1 cellular context compared by ENCODE assay signal in genomic region chr12:12015073-12015685, GRCh38.
TF ChIP-seq lines count a peak whose summit lies in the region.

No MANE protein-coding gene starts in this region.

TF ChIP-seq in H1, 55 proteins besides CTCF, POLR2A, EP300 and RAD21:
- no peak for TF ChIP-seq ASH2L (IDR thresholded peaks at IDR 0.05; ENCODE audit: low read length)
- no peak for TF ChIP-seq KDM4A (IDR thresholded peaks at IDR 0.05; ENCODE audit: low read depth, low read length, severe bottlenecking)
- no peak for TF ChIP-seq FOSL1 (IDR thresholded peaks at IDR 0.05; ENCODE audit: insufficient read depth, low read depth, low read length)
- TF ChIP-seq NRF1 (IDR thresholded peaks at IDR 0.05; ENCODE audit: low read depth, low read length) = no peak
- TF ChIP-seq SRF (IDR thresholded peaks at IDR 0.05; ENCODE audit: low read depth, low read length) = no peak
- no peak for TF ChIP-seq GTF2F1 (IDR thresholded peaks at IDR 0.05; ENCODE audit: borderline replicate concordance, low read depth, low read length)
- no peak for TF ChIP-seq SP2 (IDR thresholded peaks at IDR 0.05; ENCODE audit: low read length)
